ENCODE assay signal across 1 cellular context in genomic region chr17:66691644-66692500, GRCh38.
TF ChIP-seq lines count a peak whose summit lies in the region.

No MANE protein-coding gene starts in this region.

TF ChIP-seq in HepG2, 621 proteins besides CTCF, POLR2A, EP300 and RAD21 (continued from another document):
- TF ChIP-seq ZBTB40 (IDR thresholded peaks at IDR 0.05) = no peak
- TF ChIP-seq ZBTB40 (CRISPR knock-in tag; IDR thresholded peaks at IDR 0.05) = no peak
- peak; percentile 60 for TF ChIP-seq SALL1 (CRISPR knock-in tag; IDR thresholded peaks at IDR 0.05)
- no peak for TF ChIP-seq GABPA (IDR thresholded peaks at IDR 0.05; ENCODE audit: low read depth, low read length)
- peak; percentile 82 for TF ChIP-seq GABPA (CRISPR knock-in tag; IDR thresholded peaks at IDR 0.05; ENCODE audit: low read depth)
- TF ChIP-seq ARID5B (CRISPR knock-in tag; IDR thresholded peaks at IDR 0.05) = peak; percentile 52
- peak; percentile 47; the same call in 1 of the 2 replicates for TF ChIP-seq ETV5 (CRISPR knock-in tag; IDR thresholded peaks at IDR 0.05; ENCODE audit: borderline replicate concordance)
- TF ChIP-seq RARA (CRISPR knock-in tag; IDR thresholded peaks at IDR 0.05) = peak; percentile 64
- TF ChIP-seq CEBPB (IDR thresholded peaks at IDR 0.05; ENCODE audit: borderline replicate concordance, low read depth, low read length) = no peak
- no peak for TF ChIP-seq SOX13 (IDR thresholded peaks at IDR 0.05)
- TF ChIP-seq SOX13 (CRISPR knock-in tag; conservative IDR thresholded peaks at IDR 0.05 in 1 of 2, IDR thresholded peaks at IDR 0.05 in 1 of 2) = peak in 1 of 2 experiments; percentile 40; a peak in 1 of 4 replicates
- no peak for TF ChIP-seq ZNF383 (CRISPR knock-in tag; IDR thresholded peaks at IDR 0.05; ENCODE audit: borderline replicate concordance)
- TF ChIP-seq ZNF501 (CRISPR knock-in tag; IDR thresholded peaks at IDR 0.05) = 0 out of 2 replicates have a peak, but pooled peaks have one; percentile 34
